Comparison of ENCODE assay signal across 24 cellular contexts in the genomic region with DNA sequence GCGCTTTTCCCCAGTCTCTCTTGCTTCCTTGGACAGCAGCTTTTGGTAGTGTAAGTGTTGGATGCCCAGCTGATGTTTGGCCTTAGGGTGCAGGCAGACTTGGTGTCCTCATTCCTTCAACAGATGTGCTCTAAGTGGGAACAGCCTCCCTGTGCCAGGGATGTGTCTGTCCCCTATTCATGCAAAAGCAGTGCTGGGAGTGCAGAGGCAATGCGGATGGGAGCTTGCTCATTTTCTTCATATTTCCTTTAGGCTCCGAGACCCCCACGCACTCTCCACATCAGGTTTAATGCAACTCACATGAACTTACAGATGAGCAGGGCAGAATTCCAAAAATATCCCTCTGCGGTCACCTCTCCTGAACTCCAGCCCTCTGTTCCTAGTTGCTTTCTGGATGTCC.
"Had no signal": no experiment of that assay in that cellular context is flagged by ENCODE, and none has a peak within 500 bp of the region (broad histone marks: within the 10 kb centered on the region; RNA-seq: fewer than 3 reads in every experiment).

No MANE protein-coding gene starts in this region.

- FAIRE-seq: HTR-8/SVneo, K562, RCC 7860 had no signal

- DNase-seq: Kasumi-1, MM.1S, NCI-H1092 treated with DMSO at 0.1 percent for 48 hours, NCI-H1436, NCI-H187, NCI-H2029, NCI-H2081 treated with DMSO at 0.1 percent for 48 hours, NCI-H2171, NCI-H226, NCI-H446, NCI-H510A, NCI-H524 treated with DMSO at 0.1 percent for 48 hours, NCI-H69, NCI-H774, RPMI8226, SHP77 treated with DMSO at 0.1 percent for 48 hours, SJCRH30 had no signal

- H3K36me3 ChIP-seq: SJCRH30 had no signal

- H3K4me3 ChIP-seq: K562, SJCRH30 had no signal

- H3K9ac ChIP-seq: KMS-11 had no signal

- H3K27me3 ChIP-seq: SJCRH30 had no signal

- ATAC-seq: K562, SK-N-SH treated with all-trans-retinoic acid at 6 μM for 48 hours had no signal

- H3K9me3 ChIP-seq: SJCRH30 had no signal

- H3K27ac Mint-ChIP-seq: IgD-negative memory B cell had no signal

- H3K36me3 Mint-ChIP-seq: IgD-negative memory B cell had no signal

- H3K4me3 Mint-ChIP-seq: IgD-negative memory B cell had no signal

- H3K4me2 ChIP-seq: KMS-11 had no signal

- H3K27ac ChIP-seq: HL-60, KMS-11, SJCRH30 had no signal
